28 cellular contexts compared by ENCODE assay signal in the genomic region with DNA sequence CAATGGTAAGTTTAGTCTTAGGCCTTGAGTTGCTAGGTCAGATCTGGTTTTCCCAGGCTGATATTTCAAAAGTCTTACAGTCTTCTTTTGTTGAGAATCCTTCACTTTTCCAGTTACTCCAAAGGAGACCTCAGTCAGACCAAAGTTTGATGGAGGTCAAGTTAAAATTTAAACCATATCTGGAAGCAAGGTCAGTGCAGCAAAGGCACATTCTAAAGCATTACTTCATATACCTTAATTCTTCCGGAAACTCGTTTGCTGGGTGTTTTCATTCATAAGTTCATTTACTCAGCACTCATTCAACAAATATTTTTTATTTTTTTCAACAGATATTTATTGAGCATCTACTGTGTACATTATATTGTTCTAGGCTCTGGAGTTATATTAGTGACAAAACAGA.
"Had no signal": no experiment of that assay in that cellular context is flagged by ENCODE, and none has a peak within 500 bp of the region (broad histone marks: within the 10 kb centered on the region; RNA-seq: fewer than 3 reads in every experiment).

No MANE protein-coding gene starts in this region.

- H3K36me3 ChIP-seq: neural progenitor cell, ovary, spleen, suprapubic skin, tibial artery, transverse colon, upper lobe of right lung, uterus had no signal

- H3K9me3 ChIP-seq: ovary, psoas muscle, spleen, suprapubic skin, testis, tibial artery, transverse colon, upper lobe of right lung, uterus had no signal

- H2AFZ ChIP-seq: neural progenitor cell, parathyroid adenoma had no signal

- H3K4me2 ChIP-seq: neural progenitor cell, smooth muscle cell had no signal

- H3K4me1 ChIP-seq: neural progenitor cell, parathyroid adenoma, psoas muscle, spleen, suprapubic skin, testis, tibial artery, transverse colon, upper lobe of right lung, uterus had no signal

- ATAC-seq: natural killer cell; psoas muscle; right cardiac atrium; sciatic nerve; stimulated activated memory B cell treated with anti-CD40 and anti-IgM and Interleukin-4, amounts not matched to agents 10 μg/mL and 1 μg/mL and 100 μg/mL, for 72 hours; stimulated activated naive CD8-positive, alpha-beta T cell treated with anti-CD3 and anti-CD28 coated beads, Interleukin-15, amount 100 ng/mL, for 72 hours; stimulated activated naive CD8-positive, alpha-beta T cell treated with anti-CD3 and anti-CD28 coated beads, Interleukin-15, Interleukin-2, amounts not matched to agents 100 U/mL and 50 U/mL, for 24 hours; upper lobe of right lung had no signal

- H3K27ac ChIP-seq: neural progenitor cell, ovary, parathyroid adenoma, psoas muscle, skin epidermis, spleen, suprapubic skin, testis, tibial artery, transverse colon, upper lobe of right lung, uterus had no signal

- H3K9ac ChIP-seq: neural progenitor cell, parathyroid adenoma had no signal

- H3K4me3 ChIP-seq: neural progenitor cell, ovary, psoas muscle, skin epidermis, smooth muscle cell, spleen, suprapubic skin, testis, tibial artery, transverse colon, upper lobe of right lung, uterus had no signal

- DNase-seq: natural killer cell; occipital lobe; ovary; posterior cingulate gyrus; psoas muscle; right cardiac atrium; spleen; stimulated activated CD4-positive, alpha-beta T cell treated with anti-CD3 and anti-CD28 coated beads, Interleukin-12 subunit alpha, Interleukin-12 subunit beta, amount 100 ng/mL, for 4 hours; stimulated activated CD4-positive, alpha-beta T cell treated with anti-CD3 and anti-CD28 coated beads, Interleukin-1b, Interleukin-23, amount 100 ng/mL, for 48 hours; stimulated activated CD4-positive, alpha-beta T cell treated with anti-CD3 and anti-CD28 coated beads, Interleukin-4, amount 100 ng/mL, for 1 hour; stimulated activated CD4-positive, alpha-beta T cell treated with anti-CD3 and anti-CD28 coated beads, Interleukin-4, amount 100 ng/mL, for 4 hours; stimulated activated CD8-positive, alpha-beta memory T cell treated with anti-CD3 and anti-CD28 coated beads, Interleukin-4, amount 100 ng/mL, for 48 hours; stimulated activated naive CD4-positive, alpha-beta T cell; stimulated activated naive CD8-positive, alpha-beta T cell treated with anti-CD3 and anti-CD28 coated beads, Interleukin-15, amount 100 ng/mL, for 72 hours; stimulated activated naive CD8-positive, alpha-beta T cell treated with anti-CD3 and anti-CD28 coated beads, Interleukin-15, Interleukin-2, amounts not matched to agents 100 U/mL and 50 U/mL, for 24 hours; substantia nigra; testis; tibial artery; transverse colon; upper lobe of right lung; uterus had no signal

- H3K79me2 ChIP-seq: parathyroid adenoma had no signal

- H3K27me3 ChIP-seq: neural progenitor cell, ovary, spleen, suprapubic skin, testis, tibial artery, transverse colon, upper lobe of right lung, uterus had no signal
